1 cellular context compared by ENCODE assay signal in genomic region chr1:22709227-22709626, GRCh38.
TF ChIP-seq lines count a peak whose summit lies in the region.

No MANE protein-coding gene starts in this region.

TF ChIP-seq in neural cell, 6 proteins besides CTCF, POLR2A, EP300 and RAD21 (continued from another document):
- TF ChIP-seq TAF1 (IDR thresholded peaks at IDR 0.05; ENCODE audit: low read depth): no peak
- TF ChIP-seq POLR2AphosphoS5 (IDR thresholded peaks at IDR 0.05): no peak
- TF ChIP-seq SMC3 (conservative IDR thresholded peaks at IDR 0.05; ENCODE audit: poor library complexity): no peak
